ENCODE assay signal across 9 cellular contexts in the genomic region with DNA sequence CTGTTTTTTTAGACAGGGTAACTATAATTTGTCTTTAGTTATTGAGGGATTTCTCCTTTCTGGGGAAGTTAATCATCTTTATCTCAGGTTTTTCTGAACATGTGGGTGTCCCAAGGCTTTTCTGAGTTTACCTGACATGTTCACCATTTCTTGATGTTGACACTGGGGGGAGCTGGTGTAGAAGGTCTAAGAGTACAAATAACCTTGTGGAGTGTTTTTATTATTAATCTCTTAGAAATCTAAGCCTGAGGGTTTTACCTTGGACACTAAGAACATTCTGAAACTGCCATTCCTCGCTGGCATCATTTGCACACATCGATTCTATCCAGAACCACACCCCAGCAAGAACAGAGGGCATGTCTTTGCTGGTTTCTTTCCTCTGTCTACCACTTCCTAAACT. TPM values are rescaled to one million over a fixed set of nuclear protein-coding genes. Genes with fewer than 3 reads are reported as not detected.
A peak's percentile ranks its signal among the peaks of the same experiment; 100 is the strongest.
DNase-seq lines count a peak whose midpoint lies in the region; ATAC-seq and TF ChIP-seq lines count a peak whose summit lies in the region.
"Had no signal": no experiment of that assay in that cellular context is flagged by ENCODE, and none has a peak within 500 bp of the region (broad histone marks: within the 10 kb centered on the region; RNA-seq: fewer than 3 reads in every experiment).

No MANE protein-coding gene starts in this region.

- TF ChIP-seq CTCF in cardiac muscle cell (IDR thresholded peaks at IDR 0.05; ENCODE audit: low read depth, low read length), result peak; percentile 50
- peak; percentile 13 for TF ChIP-seq CTCF in glutamatergic neuron (IDR thresholded peaks at IDR 0.05; ENCODE audit: partially characterized antibody, unreplicated experiment)
- TF ChIP-seq CTCF in uterus (IDR thresholded peaks at IDR 0.05), result peak in 1 of 4 experiments; percentile 19

- peaks cover 4% of the 10 kb centered on the region for H3K9me3 Mint-ChIP-seq in glutamatergic neuron (ENCODE audit: unreplicated experiment)

- no peak overlapping the region for H3K27ac Mint-ChIP-seq in glutamatergic neuron (ENCODE audit: unreplicated experiment)

- intact Hi-C loops in Right ventricle myocardium inferior (cut with DNase I) (no loop called here), uterus (cut with DNase I; ENCODE audit: low total_unique reads) (no loop called here)

- H3K27me3 ChIP-seq in cardiac muscle cell (no peaks in the 10 kb centered on the region), uterus (no peaks in the 10 kb centered on the region)

- H3K36me3 ChIP-seq in cardiac muscle cell (peaks cover 7% of the 10 kb centered on the region), uterus (no peaks in the 10 kb centered on the region)

- DNase-seq in cardiac muscle cell (ENCODE audit: low read depth in 1 of 2, low spot score in 1 of 2) (peak in 1 of 2 donors; percentile 47), Right ventricle myocardium inferior (ENCODE audit: missing footprints) (no peak), SK-MEL-5 (ENCODE audit: low read depth, low spot score) (peak; percentile 65), glutamatergic neuron (no peak), uterus (no peak), middle frontal gyrus (ENCODE audit: extremely low spot score, low spot score) (no peak), COLO829 (ENCODE audit: low spot score) (no peak)
- DNase-seq: activated CD8-positive, alpha-beta memory T cell treated with anti-CD3 and anti-CD28 coated beads for 24 hours had no signal

- H3K4me1 Mint-ChIP-seq in glutamatergic neuron (ENCODE audit: low read depth, unreplicated experiment), result peaks cover 20% of the 10 kb centered on the region

- H3K4me1 ChIP-seq in cardiac muscle cell (ENCODE audit: low read depth) (peaks cover 21% of the 10 kb centered on the region), uterus (no peaks in the 10 kb centered on the region)

- in situ Hi-C loops in SK-MEL-5 (cut with HindIII; ENCODE audit: low pct_unique_long_range_greater_than_20kb, low sequenced_read_pairs), result no loop called here

- H3K4me3 Mint-ChIP-seq in glutamatergic neuron (ENCODE audit: unreplicated experiment), result no peak overlapping the region

- H3K36me3 Mint-ChIP-seq in glutamatergic neuron (ENCODE audit: unreplicated experiment), result peaks cover 6% of the 10 kb centered on the region

- TF ChIP-seq POLR2A in uterus (IDR thresholded peaks at IDR 0.05), result no peak

- H3K27ac ChIP-seq in cardiac muscle cell (no peak overlapping the region), uterus (peak overlapping the region; percentile 23 to 24)

- ATAC-seq in Right ventricle myocardium inferior (no peak), GM19324 (IDR thresholded peaks at IDR 0.05; ENCODE audit: low FRiP score, unreplicated experiment) (no peak)

- H3K27me3 Mint-ChIP-seq in glutamatergic neuron (ENCODE audit: unreplicated experiment), result no peaks in the 10 kb centered on the region

- H3K9me3 ChIP-seq in cardiac muscle cell (ENCODE audit: low read depth), result no peaks in the 10 kb centered on the region
- H3K9me3 ChIP-seq in uterus, result no peaks in the 10 kb centered on the region

- no peak overlapping the region for H3K4me3 ChIP-seq in cardiac muscle cell
- H3K4me3 ChIP-seq in uterus, result no peak overlapping the region

RNA-seq across cellular contexts. Expression of gene C11orf91, which starts 15.6 kb away (rescaled TPM):
- total RNA-seq in cardiac muscle cell, result not detected in 2 replicates
- 0.23 TPM in 1 of 2 replicates, not detected in the other for polyA plus RNA-seq in cardiac muscle cell
- not detected for total RNA-seq in Right ventricle myocardium inferior
- 0.29 TPM in 1 of 2 replicates, not detected in the other for total RNA-seq in SK-MEL-5 (2014; rRNA removed; shearing (Covaris generic))
- polyA plus RNA-seq in SK-MEL-5 (2015; cell fraction: cytosol; rRNA removed), result not detected in 2 replicates
- 0.94 and 1.8 TPM in 2 replicates for polyA plus RNA-seq in SK-MEL-5 (2015; cell fraction: nucleus; rRNA removed)
- not detected for total RNA-seq in glutamatergic neuron (ENCODE audit: unreplicated experiment)
- not detected for total RNA-seq in uterus

RNA-seq across cellular contexts. Expression of gene CD59, which starts 20.0 kb away (rescaled TPM):
- total RNA-seq in cardiac muscle cell (60.6 and 61.1 TPM in 2 replicates), Right ventricle myocardium inferior (817 TPM), glutamatergic neuron (ENCODE audit: unreplicated experiment) (105 TPM), uterus (100 to 1,000 TPM; 221 to 621 (median 300) TPM)
- polyA plus RNA-seq in cardiac muscle cell, result 97.1 and 108 TPM in 2 replicates
- 634 and 733 TPM in 2 replicates for total RNA-seq in SK-MEL-5 (2014; rRNA removed; shearing (Covaris generic))
- 724 and 832 TPM in 2 replicates for polyA plus RNA-seq in SK-MEL-5 (2015; cell fraction: cytosol; rRNA removed)
- polyA plus RNA-seq in SK-MEL-5 (2015; cell fraction: nucleus; rRNA removed), result 129 and 132 TPM in 2 replicates

RNA-seq across cellular contexts. Expression of gene FBXO3, which starts 58.1 kb away (rescaled TPM):
- total RNA-seq in cardiac muscle cell (36.1 and 38.2 TPM in 2 replicates), Right ventricle myocardium inferior (46.4 TPM), glutamatergic neuron (ENCODE audit: unreplicated experiment) (30.5 TPM), uterus (10 to 100 TPM; 12.0 to 92.7 (median 47.8) TPM)
- 31.1 and 34.4 TPM in 2 replicates for polyA plus RNA-seq in cardiac muscle cell
- total RNA-seq in SK-MEL-5 (2014; rRNA removed; shearing (Covaris generic)), result 36.5 and 40.5 TPM in 2 replicates
- 25.7 and 29.9 TPM in 2 replicates for polyA plus RNA-seq in SK-MEL-5 (2015; cell fraction: cytosol; rRNA removed)
- polyA plus RNA-seq in SK-MEL-5 (2015; cell fraction: nucleus; rRNA removed), result 62.5 and 65.8 TPM in 2 replicates
